Comparison of ENCODE assay signal across 2 cellular contexts in genomic region chr2:236919209-236919608, GRCh38.
TF ChIP-seq lines count a peak whose summit lies in the region.

No MANE protein-coding gene starts in this region.

TF ChIP-seq in A549, 52 proteins besides CTCF, POLR2A, EP300 and RAD21 (continued from another document):
- TF ChIP-seq, protein P1, sequence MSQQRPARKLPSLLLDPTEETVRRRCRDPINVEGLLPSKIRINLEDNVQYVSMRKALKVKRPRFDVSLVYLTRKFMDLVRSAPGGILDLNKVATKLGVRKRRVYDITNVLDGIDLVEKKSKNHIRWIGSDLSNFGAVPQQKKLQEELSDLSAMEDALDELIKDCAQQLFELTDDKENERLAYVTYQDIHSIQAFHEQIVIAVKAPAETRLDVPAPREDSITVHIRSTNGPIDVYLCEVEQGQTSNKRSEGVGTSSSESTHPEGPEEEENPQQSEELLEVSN (IDR thresholded peaks at IDR 0.05; ENCODE audit: borderline replicate concordance, low read depth), result no peak
- no peak for TF ChIP-seq FOSB (CRISPR knock-in tag; IDR thresholded peaks at IDR 0.05)
- no peak for TF ChIP-seq MYC (IDR thresholded peaks at IDR 0.05; ENCODE audit: borderline replicate concordance, low read length)
- TF ChIP-seq SREBF2 (IDR thresholded peaks at IDR 0.05), result no peak

TF ChIP-seq in WTC11, 78 proteins besides CTCF, POLR2A, EP300 and RAD21 (continued from another document):
- no peak for TF ChIP-seq ZNF512 (CRISPR knock-in tag; IDR thresholded peaks at IDR 0.05; ENCODE audit: borderline replicate concordance)
- no peak for TF ChIP-seq ZNF416 (CRISPR knock-in tag; IDR thresholded peaks at IDR 0.05)
- TF ChIP-seq, protein P2, sequence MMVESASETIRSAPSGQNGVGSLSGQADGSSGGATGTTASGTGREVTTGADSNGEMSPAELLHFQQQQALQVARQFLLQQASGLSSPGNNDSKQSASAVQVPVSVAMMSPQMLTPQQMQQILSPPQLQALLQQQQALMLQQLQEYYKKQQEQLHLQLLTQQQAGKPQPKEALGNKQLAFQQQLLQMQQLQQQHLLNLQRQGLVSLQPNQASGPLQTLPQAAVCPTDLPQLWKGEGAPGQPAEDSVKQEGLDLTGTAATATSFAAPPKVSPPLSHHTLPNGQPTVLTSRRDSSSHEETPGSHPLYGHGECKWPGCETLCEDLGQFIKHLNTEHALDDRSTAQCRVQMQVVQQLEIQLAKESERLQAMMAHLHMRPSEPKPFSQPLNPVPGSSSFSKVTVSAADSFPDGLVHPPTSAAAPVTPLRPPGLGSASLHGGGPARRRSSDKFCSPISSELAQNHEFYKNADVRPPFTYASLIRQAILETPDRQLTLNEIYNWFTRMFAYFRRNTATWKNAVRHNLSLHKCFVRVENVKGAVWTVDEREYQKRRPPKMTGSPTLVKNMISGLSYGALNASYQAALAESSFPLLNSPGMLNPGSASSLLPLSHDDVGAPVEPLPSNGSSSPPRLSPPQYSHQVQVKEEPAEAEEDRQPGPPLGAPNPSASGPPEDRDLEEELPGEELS (CRISPR knock-in tag; IDR thresholded peaks at IDR 0.05), result no peak
- TF ChIP-seq ETV6 (CRISPR knock-in tag; IDR thresholded peaks at IDR 0.05), result no peak
- TF ChIP-seq, protein P3, sequence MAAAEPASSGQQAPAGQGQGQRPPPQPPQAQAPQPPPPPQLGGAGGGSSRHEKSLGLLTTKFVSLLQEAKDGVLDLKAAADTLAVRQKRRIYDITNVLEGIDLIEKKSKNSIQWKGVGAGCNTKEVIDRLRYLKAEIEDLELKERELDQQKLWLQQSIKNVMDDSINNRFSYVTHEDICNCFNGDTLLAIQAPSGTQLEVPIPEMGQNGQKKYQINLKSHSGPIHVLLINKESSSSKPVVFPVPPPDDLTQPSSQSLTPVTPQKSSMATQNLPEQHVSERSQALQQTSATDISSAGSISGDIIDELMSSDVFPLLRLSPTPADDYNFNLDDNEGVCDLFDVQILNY (CRISPR knock-in tag; IDR thresholded peaks at IDR 0.05), result no peak
- TF ChIP-seq, protein P4, sequence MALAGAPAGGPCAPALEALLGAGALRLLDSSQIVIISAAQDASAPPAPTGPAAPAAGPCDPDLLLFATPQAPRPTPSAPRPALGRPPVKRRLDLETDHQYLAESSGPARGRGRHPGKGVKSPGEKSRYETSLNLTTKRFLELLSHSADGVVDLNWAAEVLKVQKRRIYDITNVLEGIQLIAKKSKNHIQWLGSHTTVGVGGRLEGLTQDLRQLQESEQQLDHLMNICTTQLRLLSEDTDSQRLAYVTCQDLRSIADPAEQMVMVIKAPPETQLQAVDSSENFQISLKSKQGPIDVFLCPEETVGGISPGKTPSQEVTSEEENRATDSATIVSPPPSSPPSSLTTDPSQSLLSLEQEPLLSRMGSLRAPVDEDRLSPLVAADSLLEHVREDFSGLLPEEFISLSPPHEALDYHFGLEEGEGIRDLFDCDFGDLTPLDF (CRISPR knock-in tag; IDR thresholded peaks at IDR 0.05), result no peak
- TF ChIP-seq CBFB (CRISPR knock-in tag; IDR thresholded peaks at IDR 0.05; ENCODE audit: low read depth), result no peak
TF ChIP-seq in WTC11: peak in this region for 0.
